Comparison of ENCODE assay signal across 7 cellular contexts in the genomic region with DNA sequence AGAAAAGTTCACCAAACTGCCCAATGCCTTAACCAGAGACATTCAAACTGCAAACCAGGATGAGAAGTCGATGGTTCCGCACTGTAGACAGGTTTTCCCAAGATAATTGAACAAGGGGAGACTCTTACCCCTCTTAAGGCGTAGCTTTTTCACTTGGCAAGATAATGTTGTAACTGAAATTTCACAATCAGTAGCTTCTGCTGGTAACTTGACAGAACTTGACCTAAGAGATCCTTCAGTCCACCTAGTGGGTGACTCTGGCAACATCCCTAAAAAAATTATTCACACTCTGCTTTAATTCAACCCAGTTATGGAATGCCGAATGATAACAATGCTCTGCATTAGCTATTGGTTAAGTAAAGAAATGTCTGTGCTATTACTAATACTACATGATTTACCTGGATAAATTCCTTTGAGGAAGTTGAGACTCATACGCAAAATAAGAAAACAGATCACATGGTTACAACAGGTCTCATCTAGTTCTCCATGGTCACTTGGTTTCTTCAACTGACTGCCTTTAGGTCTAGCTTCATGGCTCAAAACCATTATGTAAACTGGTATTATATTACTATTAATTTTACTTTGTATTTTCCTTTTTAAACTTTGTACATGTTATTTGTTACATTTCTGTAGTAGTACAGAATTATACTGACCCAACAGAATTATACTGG. TPM values are rescaled to one million over a fixed set of nuclear protein-coding genes. Genes with fewer than 3 reads are reported as not detected.
DNase-seq lines count a peak whose midpoint lies in the region; ATAC-seq, FAIRE-seq and TF ChIP-seq lines count a peak whose summit lies in the region.

No MANE protein-coding gene starts in this region.

- no peak for TF ChIP-seq POLR2A in H1 (IDR thresholded peaks at IDR 0.05; ENCODE audit: control extremely low read depth in 1 of 2, low read depth in 2 of 2, low read length in 2 of 2)

- H3K79me1 ChIP-seq in H1 (ENCODE audit: low read depth, low read length), result peaks cover 6% of the 10 kb centered on the region; the same call in 1 of the 2 replicates

- no peak overlapping the region for H3K27ac Mint-ChIP-seq in naive thymus-derived CD4-positive, alpha-beta T cell

- H3K4me2 ChIP-seq in H1 (ENCODE audit: insufficient read depth in 1 of 2, low read depth in 2 of 2, low read length in 2 of 2), result no peak overlapping the region; a peak in 1 of 4 replicates

- peak; percentile 61 for ATAC-seq in GM19043 (IDR thresholded peaks at IDR 0.05; ENCODE audit: low read depth, unreplicated experiment)
- ATAC-seq in naive thymus-derived CD4-positive, alpha-beta T cell, result peak; percentile 68
- ATAC-seq in HG03135 (IDR thresholded peaks at IDR 0.05; ENCODE audit: unreplicated experiment), result no peak
- no peak for ATAC-seq in GM21576 (IDR thresholded peaks at IDR 0.05; ENCODE audit: unreplicated experiment)
- ATAC-seq in HG02884 (IDR thresholded peaks at IDR 0.05; ENCODE audit: unreplicated experiment), result no peak

- 0 out of 2 replicates have a peak overlapping the region, but pooled peaks have one; percentile 61 for H2BK12ac ChIP-seq in H1 (ENCODE audit: low read depth, low read length)

- H4K5ac ChIP-seq in H1 (ENCODE audit: insufficient read length, low read depth, low read length), result peak overlapping the region; percentile 47

- H3K23me2 ChIP-seq in H1 (ENCODE audit: low read depth, low read length), result no peaks in the 10 kb centered on the region

- H3K27ac ChIP-seq in H1 (ENCODE audit: low read depth, low read length), result no peak overlapping the region; the same call in 1 of the 2 replicates
- no peak overlapping the region for H3K27ac ChIP-seq in naive thymus-derived CD4-positive, alpha-beta T cell (ENCODE audit: low read depth, low read length)

- 0 out of 2 replicates have a peak overlapping the region, but pooled peaks have one; percentile 36 for H2BK20ac ChIP-seq in H1 (ENCODE audit: low read length)

- peak overlapping the region; percentile 54 for H4K91ac ChIP-seq in H1 (replicated peaks; ENCODE audit: insufficient read length, low read length)

- 76% methylated on average over 5 of the region's 5 CpGs; no CpG with 5 or more reads in 1 of the 2 experiments for WGBS in H1 (ENCODE audit: extremely low coverage in 1 of 2, insufficient coverage in 1 of 2, insufficient read length in 1 of 2, insufficient replicate concordance in 2 of 2, low coverage in 1 of 2, low lambda C conversion rate in 2 of 2, missing lambda C conversion rate in 1 of 2), 2 experiments

- peak in 2 of 3 experiments; percentile 50 to 58; a peak in 2 of 4 replicates for TF ChIP-seq CTCF in H1 (IDR thresholded peaks at IDR 0.05; ENCODE audit: control extremely low read depth in 1 of 3, insufficient read depth in 1 of 3, low read depth in 1 of 3, low read length in 3 of 3)

- H3K36me3 ChIP-seq in H1 (ENCODE audit: control insufficient read depth in 2 of 4, insufficient read depth in 4 of 4, low read length in 3 of 4), result no peaks in the 10 kb centered on the region
- H3K36me3 ChIP-seq in naive thymus-derived CD4-positive, alpha-beta T cell (ENCODE audit: control insufficient read depth in 2 of 3, insufficient read depth in 3 of 3, low read length in 3 of 3), result no peaks in the 10 kb centered on the region

- peak; percentile 71 to 78 for TF ChIP-seq RAD21 in H1 (IDR thresholded peaks at IDR 0.05 in 1 of 2, conservative IDR thresholded peaks at IDR 0.05 in 1 of 2; ENCODE audit: low read depth in 2 of 2, low read length in 2 of 2)

- H2BK5ac ChIP-seq in H1 (ENCODE audit: low read depth, low read length), result peak overlapping the region; percentile 54; the same call in 1 of the 2 replicates

- H3K56ac ChIP-seq in H1 (replicated peaks; ENCODE audit: insufficient read length, low read depth, low read length), result no peak overlapping the region

- TF ChIP-seq EP300 in H1 (IDR thresholded peaks at IDR 0.05; ENCODE audit: borderline replicate concordance in 1 of 2, low read depth in 2 of 2, low read length in 2 of 2), result no peak

- no peak overlapping the region for H3K23ac ChIP-seq in H1 (ENCODE audit: insufficient read length)

- H3K27me3 ChIP-seq in H1 (replicated peaks in 1 of 4; ENCODE audit: control insufficient read depth in 3 of 4, extremely low read depth in 1 of 4, insufficient read depth in 3 of 4, low read length in 3 of 4), result no peaks in the 10 kb centered on the region
- no peaks in the 10 kb centered on the region for H3K27me3 ChIP-seq in naive thymus-derived CD4-positive, alpha-beta T cell (ENCODE audit: control insufficient read depth in 2 of 2, insufficient read depth in 2 of 2, low read length in 2 of 2)

- no peaks in the 10 kb centered on the region for H4K20me1 ChIP-seq in H1 (replicated peaks in 1 of 2; ENCODE audit: control insufficient read depth in 1 of 2, insufficient read depth in 2 of 2, low read length in 2 of 2)

- H3K36me3 Mint-ChIP-seq in naive thymus-derived CD4-positive, alpha-beta T cell, result no peaks in the 10 kb centered on the region

- no peak overlapping the region for H4K8ac ChIP-seq in H1 (ENCODE audit: extremely low read depth, insufficient read depth, low read length)

- H3K14ac ChIP-seq in H1 (ENCODE audit: insufficient read length), result no peak overlapping the region

- no peak overlapping the region for H3K4me3 Mint-ChIP-seq in naive thymus-derived CD4-positive, alpha-beta T cell

- no peaks in the 10 kb centered on the region for H3K27me3 Mint-ChIP-seq in naive thymus-derived CD4-positive, alpha-beta T cell

- no peak overlapping the region for H2BK120ac ChIP-seq in H1 (replicated peaks; ENCODE audit: low read depth, low read length)

- POLR2A ChIA-PET in H1 (lab: Charles Lee; ENCODE audit: partially characterized antibody), result interaction anchor here (0.6 to 2.5 kb wide), 7 partner anchors 8 to 133 kb away, joined by 3 to 14 read pairs (median 5); partner anchors contain the start of gene ELF2
- POLR2A ChIA-PET in naive thymus-derived CD4-positive, alpha-beta T cell (lab: Charles Lee), result no interaction called here

- CTCF ChIA-PET in H1 (lab: Charles Lee; ENCODE audit: partially characterized antibody), result interaction anchor here (0.7 to 3.7 kb wide), 24 partner anchors 9 to 154 kb away, joined by 3 to 68 read pairs (median 4); no protein-coding TSS in a partner anchor
- CTCF ChIA-PET in naive thymus-derived CD4-positive, alpha-beta T cell (lab: Charles Lee), result interaction anchor here (0.7 to 1.0 kb wide), 2 partner anchors 65 to 137 kb away, joined by 4 to 6 read pairs; no protein-coding TSS in a partner anchor

- peak; percentile 91 for FAIRE-seq in H1 (lab: Jason Lieb, UNC)

- H2AK5ac ChIP-seq in H1 (ENCODE audit: low read depth, low read length), result peak overlapping the region; percentile 75; the same call in 1 of the 2 replicates

- peaks cover 1 to 11% (median 7%) of the 10 kb centered on the region in 4 experiments; a peak in 4 of 7 replicates for H3K4me1 ChIP-seq in H1 (replicated peaks in 1 of 4; ENCODE audit: control insufficient read depth in 3 of 4, insufficient read depth in 4 of 4, low read length in 3 of 4)
- H3K4me1 ChIP-seq in naive thymus-derived CD4-positive, alpha-beta T cell (ENCODE audit: control insufficient read depth in 2 of 2, insufficient read depth in 2 of 2, low read length in 2 of 2), result no peaks in the 10 kb centered on the region

- H3K9ac ChIP-seq in H1 (replicated peaks in 1 of 4; ENCODE audit: extremely low read depth in 1 of 4, low read depth in 3 of 4, low read length in 3 of 4), result no peak overlapping the region

- H2AFZ ChIP-seq in H1 (ENCODE audit: low read length), result no peak overlapping the region

- DNase-seq in NOMO-1 treated with DMSO at 0.1 percent for 48 hours (lab: John Stamatoyannopoulos, UW; ENCODE audit: unreplicated experiment) (peak; percentile 88), H1 (ENCODE audit: low read depth in 1 of 2, low spot score in 2 of 2) (no peak)
- peak in 1 of 9 donors; percentile 19 for DNase-seq in naive thymus-derived CD4-positive, alpha-beta T cell

- peak overlapping the region; percentile 95; the same call in 1 of the 2 replicates for H2BK15ac ChIP-seq in H1 (ENCODE audit: low read length)

- H3K4me1 Mint-ChIP-seq in naive thymus-derived CD4-positive, alpha-beta T cell, result peaks cover 12 to 37% (median 18%) of the 10 kb centered on the region in 7 donors

- no peak overlapping the region for H3K4me3 ChIP-seq in H1 (ENCODE audit: extremely low read depth in 1 of 4, insufficient read depth in 2 of 4, low read depth in 3 of 4, low read length in 4 of 4)
- no peak overlapping the region for H3K4me3 ChIP-seq in naive thymus-derived CD4-positive, alpha-beta T cell (ENCODE audit: low read length)

- peak overlapping the region; percentile 16; the same call in 1 of the 2 replicates for H3K18ac ChIP-seq in H1 (ENCODE audit: extremely low read depth, low read length)

- H3K4ac ChIP-seq in H1 (replicated peaks; ENCODE audit: insufficient read length, low read depth, low read length), result no peak overlapping the region

- intact Hi-C loops in naive thymus-derived CD4-positive, alpha-beta T cell (cut with micrococcal nuclease), result no loop called here

- no peaks in the 10 kb centered on the region for H3K9me3 ChIP-seq in H1 (ENCODE audit: insufficient read depth in 2 of 2, low read depth in 1 of 2, low read length in 1 of 2)
- no peaks in the 10 kb centered on the region for H3K9me3 ChIP-seq in naive thymus-derived CD4-positive, alpha-beta T cell (ENCODE audit: control insufficient read depth in 2 of 3, low read length in 3 of 3)

- no peaks in the 10 kb centered on the region for H3K9me3 Mint-ChIP-seq in naive thymus-derived CD4-positive, alpha-beta T cell

- peaks cover 7 to 93% of the 10 kb centered on the region in 2 experiments for H3K79me2 ChIP-seq in H1 (ENCODE audit: control insufficient read depth in 1 of 2, insufficient read depth in 2 of 2, low read length in 2 of 2)

RNA-seq across cellular contexts. Expression of gene ELF2, which starts 9.1 kb away (rescaled TPM):
- total RNA-seq in H1 (2021; fragmentation: NEBNext Ultra II Directional; extraction: Animal tissue kit (Norgen Biotek cat#: 25700)), result 44.3 and 45.6 TPM in 2 replicates
- polyA plus RNA-seq in H1 (2011; rRNA removed), result 12.2 and 21.1 TPM in 2 replicates
- 24.7 TPM for polyA plus RNA-seq in H1 (2011; cell fraction: cytosol; rRNA removed)
- polyA plus RNA-seq in H1 (2011; cell fraction: nucleus; rRNA removed), result 30.5 TPM
- 26.0 to 31.4 TPM (median 27.7 TPM) in 4 replicates for polyA plus RNA-seq in H1 (2012, experiment 1 of 2)
- 2.5 TPM for polyA plus RNA-seq in H1 (2012, experiment 2 of 2)
- 26.0 TPM for polyA plus RNA-seq in H1 (2013, experiment 1 of 2)
- 23.3 TPM for polyA plus RNA-seq in H1 (2013, experiment 2 of 2)
- 54.2 and 78.1 TPM in 2 replicates for polyA minus RNA-seq in H1 (2011; rRNA and poly(A)+ RNA removed)
- polyA minus RNA-seq in H1 (2011; cell fraction: cytosol; rRNA and poly(A)+ RNA removed), result 28.9 TPM
- polyA minus RNA-seq in H1 (2011; cell fraction: nucleus; rRNA and poly(A)+ RNA removed), result 70.3 TPM
- total RNA-seq in naive thymus-derived CD4-positive, alpha-beta T cell, result 10 to 100 TPM; 40.1 to 88.2 (median 76.2) TPM
- 10 to 100 TPM; 30.6 to 36.5 TPM for polyA plus RNA-seq in naive thymus-derived CD4-positive, alpha-beta T cell

Comparison
In these comparisons a context has a peak if more than half of its experiments do, and no peak if none do; other contexts are left out.
1. ATAC-seq: peak in GM19043 (single experiment) and naive thymus-derived CD4-positive, alpha-beta T cell (single experiment); none in HG03135 (single experiment), GM21576 (single experiment) and HG02884 (single experiment).